ENCODE assay signal across 24 cellular contexts in genomic region chr6:119128252-119128912, GRCh38. TPM values are rescaled to one million over a fixed set of nuclear protein-coding genes. Genes with fewer than 3 reads are reported as not detected.
DNase-seq lines count a peak whose midpoint lies in the region; ATAC-seq and TF ChIP-seq lines count a peak whose summit lies in the region.
"Had no signal": no experiment of that assay in that cellular context is flagged by ENCODE, and none has a peak within 500 bp of the region (broad histone marks: within the 10 kb centered on the region; RNA-seq: fewer than 3 reads in every experiment).

No MANE protein-coding gene starts in this region.

- DNase-seq in DMS 273 (lab: John Stamatoyannopoulos, UW; ENCODE audit: unreplicated experiment) (peak; percentile 59), NCI-H82 (lab: John Stamatoyannopoulos, UW) (peak; percentile 97), fibroblast of gingiva (ENCODE audit: low read depth) (peak; percentile 57), omental fat pad (ENCODE audit: low spot score) (no peak)
- DNase-seq in activated CD4-positive, alpha-beta T cell treated with anti-CD3 and anti-CD28 coated beads for 1 hour, result no peak
- DNase-seq: activated CD4-positive, alpha-beta memory T cell treated with anti-CD3 and anti-CD28 coated beads, Interleukin-2, amount 10 ng/mL, durations not matched to agents 7 days and 5 days; activated CD4-positive, CD25-positive, alpha-beta regulatory T cell treated with anti-CD3 and anti-CD28 coated beads, Interleukin-2, amount 50 U/mL, for 72 hours; activated CD8-positive, alpha-beta memory T cell treated with anti-CD3 and anti-CD28 coated beads, Interleukin-2, amount 50 U/mL, for 48 hours; activated naive CD4-positive, alpha-beta T cell treated with anti-CD3 and anti-CD28 coated beads, Interleukin-2, amount 10 ng/mL, durations not matched to agents 7 days and 5 days; CD8-positive, alpha-beta memory T cell; DMS53; dorsolateral prefrontal cortex; left ventricle myocardium superior; NCI-H1092; NCI-H1694; NCI-H446 treated with DMSO at 0.1 percent for 48 hours; right cardiac atrium; spleen; stimulated activated CD4-positive, alpha-beta T cell treated with anti-CD3 and anti-CD28 coated beads, Interleukin-2, amount 100 ng/mL, for 24 hours; stimulated activated CD8-positive, alpha-beta memory T cell treated with anti-CD3 and anti-CD28 coated beads, Interleukin-4, amount 100 ng/mL, for 48 hours; testis had no signal

- peak; percentile 81 for ATAC-seq in omental fat pad (ENCODE audit: low FRiP score)
- no peak for ATAC-seq in HG03039 (IDR thresholded peaks at IDR 0.05; ENCODE audit: unreplicated experiment)
- ATAC-seq in HG02623 (IDR thresholded peaks at IDR 0.05; ENCODE audit: unreplicated experiment), result no peak
- ATAC-seq: left ventricle myocardium superior, Right ventricle myocardium inferior had no signal

- TF ChIP-seq CTCF in omental fat pad (IDR thresholded peaks at IDR 0.05), result no peak

RNA-seq across cellular contexts. Expression of gene FAM184A, which starts 49.9 kb away (rescaled TPM):
- total RNA-seq in omental fat pad, result 10 to 100 TPM in 1 of 4 donors, 1 to 10 TPM in 3; 3.0 to 14.3 (median 6.3) TPM

Comparison
In these comparisons a context has a peak if more than half of its experiments do, and no peak if none do; other contexts are left out.
1. DNase-seq: peak in DMS 273 (single experiment), NCI-H82 (single experiment) and fibroblast of gingiva (single experiment); none in omental fat pad (single experiment) and activated CD4-positive, alpha-beta T cell treated with anti-CD3 and anti-CD28 coated beads for 1 hour (single experiment).